Comparison of ENCODE assay signal across 22 cellular contexts in the genomic region with DNA sequence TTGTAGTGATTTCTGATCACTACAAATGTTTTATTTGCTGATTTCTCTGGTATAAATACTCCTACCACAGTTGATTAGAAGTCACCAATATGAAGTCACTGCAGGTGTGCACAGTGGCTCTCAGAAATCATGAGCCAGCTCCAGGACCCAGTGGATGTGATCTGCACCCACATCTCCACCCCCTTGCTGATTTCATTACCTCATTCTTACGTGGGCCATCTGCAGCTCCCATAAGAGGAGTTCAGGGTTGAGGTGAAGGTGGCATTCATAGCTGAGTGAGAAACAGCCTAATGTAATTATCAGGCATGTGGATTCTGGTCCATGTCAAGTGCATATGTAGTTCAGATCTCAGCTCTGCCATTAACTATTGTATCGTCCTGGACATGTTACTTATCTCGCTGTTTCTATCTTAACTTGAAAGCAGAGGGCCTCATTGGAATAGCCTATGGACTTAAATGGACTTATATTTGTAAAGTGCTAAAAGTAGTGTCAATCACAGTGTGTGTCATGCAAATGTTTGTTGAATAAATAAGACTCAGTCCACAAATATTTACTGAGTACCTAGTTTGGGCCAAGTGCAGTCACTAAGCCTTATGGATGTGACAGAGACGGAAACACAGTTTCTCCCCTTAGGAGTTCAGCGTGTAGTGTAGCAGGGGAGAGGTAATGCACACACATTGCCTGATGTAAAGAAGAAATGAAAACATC.
"Had no signal": no experiment of that assay in that cellular context is flagged by ENCODE, and none has a peak within 500 bp of the region (broad histone marks: within the 10 kb centered on the region; RNA-seq: fewer than 3 reads in every experiment).

No MANE protein-coding gene starts in this region.

- H3K4me1 ChIP-seq: esophagus squamous epithelium, gastrocnemius medialis, neural progenitor cell, thyroid gland had no signal

- DNase-seq: activated CD4-positive, alpha-beta memory T cell treated with anti-CD3 and anti-CD28 coated beads, Interleukin-2, amount 10 ng/mL, durations not matched to agents 7 days and 5 days; activated CD4-positive, alpha-beta T cell treated with anti-CD3 and anti-CD28 coated beads, Interleukin-2, amount 10 ng/mL, durations not matched to agents 24 days and 14 days; activated CD4-positive, CD25-positive, alpha-beta regulatory T cell; activated effector memory CD4-positive, alpha-beta T cell treated with anti-CD3 and anti-CD28 coated beads, Interleukin-2, amount 50 U/mL, for 16 hours; activated naive CD4-positive, alpha-beta T cell treated with anti-CD3 and anti-CD28 coated beads, Interleukin-2, amount 10 ng/mL, durations not matched to agents 7 days and 5 days; amygdala; cerebellar nuclear complex; endodermal cell; esophagus squamous epithelium; gastrocnemius medialis; hypothalamus; left ventricle myocardium superior; mammary epithelial cell; naive thymus-derived CD8-positive, alpha-beta T cell; retina; stimulated activated CD4-positive, alpha-beta T cell treated with anti-CD3 and anti-CD28 coated beads, Interleukin-2, amount 100 ng/mL, for 48 hours; stimulated activated CD8-positive, alpha-beta memory T cell treated with anti-CD3 and anti-CD28 coated beads, Interleukin-4, amount 100 ng/mL, for 48 hours; stimulated activated naive B cell treated with anti-CD40 and anti-IgM and Interleukin-4, amounts not matched to agents 10 μg/mL and 1 μg/mL and 100 μg/mL, for 72 hours; T1000; thyroid gland had no signal

- H3K9ac ChIP-seq: neural progenitor cell had no signal

- H2AFZ ChIP-seq: neural progenitor cell had no signal

- H3K4me2 ChIP-seq: neural progenitor cell had no signal

- H3K9me3 ChIP-seq: esophagus squamous epithelium, gastrocnemius medialis, thyroid gland had no signal

- H3K27me3 ChIP-seq: esophagus squamous epithelium, gastrocnemius medialis, neural progenitor cell, thyroid gland had no signal

- H3K4me3 ChIP-seq: coronary artery, esophagus squamous epithelium, gastrocnemius medialis, neural progenitor cell, thyroid gland had no signal

- H3K27ac ChIP-seq: coronary artery, esophagus squamous epithelium, gastrocnemius medialis, neural progenitor cell, thyroid gland had no signal

- H3K36me3 ChIP-seq: esophagus squamous epithelium, gastrocnemius medialis, neural progenitor cell, thyroid gland had no signal

- ATAC-seq: gastrocnemius medialis; left ventricle myocardium superior; naive thymus-derived CD8-positive, alpha-beta T cell; stimulated activated naive B cell treated with anti-CD40 and anti-IgM and Interleukin-4, amounts not matched to agents 10 μg/mL and 1 μg/mL and 100 μg/mL, for 72 hours had no signal
